24 cellular contexts compared by ENCODE assay signal in genomic region chr12:48764521-48764920, GRCh38. TPM values are rescaled to one million over a fixed set of nuclear protein-coding genes. Genes with fewer than 3 reads are reported as not detected.
DNase-seq lines count a peak whose midpoint lies in the region; ATAC-seq, FAIRE-seq and TF ChIP-seq lines count a peak whose summit lies in the region.
"Had no signal": no experiment of that assay in that cellular context is flagged by ENCODE, and none has a peak within 500 bp of the region (broad histone marks: within the 10 kb centered on the region; RNA-seq: fewer than 3 reads in every experiment).

No MANE protein-coding gene starts in this region.

- H3K4me1 ChIP-seq in K562 (replicated peaks in 1 of 2; ENCODE audit: control insufficient read depth in 2 of 2, insufficient read depth in 2 of 2, low read length in 2 of 2), result no peaks in the 10 kb centered on the region; a peak in 1 of 5 replicates
- H3K4me1 ChIP-seq in psoas muscle, result no peaks in the 10 kb centered on the region
- H3K4me1 ChIP-seq: prostate gland, SJCRH30 had no signal

- H2AFZ ChIP-seq in K562 (ENCODE audit: low read depth, low read length), result no peak overlapping the region

- FAIRE-seq in GM12892 (lab: Jason Lieb, UNC), result peak; percentile 57
- FAIRE-seq in K562 (lab: Jason Lieb, UNC), result no peak
- FAIRE-seq: endometrium had no signal

- no peak for TF ChIP-seq RAD21 in K562 (CRISPR knock-in tag; conservative IDR thresholded peaks at IDR 0.05 in 1 of 2, IDR thresholded peaks at IDR 0.05 in 1 of 2)

- POLR2A ChIA-PET in K562 (lab: Yijun Ruan, JAX), result interaction anchor here (0.6 kb wide), 1 partner anchor 12 kb away, joined by 3 read pairs; no protein-coding TSS in a partner anchor

- H3K4me2 ChIP-seq in K562 (ENCODE audit: insufficient read depth, low read length), result no peak overlapping the region

- in situ Hi-C loops in K562 (cut with MboI), result no loop called here

- peaks cover 4% of the 10 kb centered on the region for H3K9me1 ChIP-seq in K562 (ENCODE audit: control insufficient read depth, insufficient read depth, low read length)

- no peak overlapping the region for H3K4me3 ChIP-seq in K562
- no peak overlapping the region for H3K4me3 ChIP-seq in psoas muscle
- H3K4me3 ChIP-seq: left ventricle myocardium inferior, prostate gland, SJCRH30, skin epidermis, thyroid gland had no signal

- H4K20me1 ChIP-seq in K562 (replicated peaks; ENCODE audit: control insufficient read depth, insufficient read depth, low read length), result no peaks in the 10 kb centered on the region

- H3K27ac ChIP-seq in K562 (ENCODE audit: extremely low read depth, low read depth, low read length) (no peak overlapping the region), psoas muscle (no peak overlapping the region)
- H3K27ac ChIP-seq: prostate gland, SJCRH30, skin epidermis, thyroid gland, VCaP had no signal

- intact Hi-C loops in K562 (cut with micrococcal nuclease), result no loop called here
- intact Hi-C loops in psoas muscle (cut with DNase I), result no loop called here

- DNase-seq in GM12892 (ENCODE audit: insufficient read length) (no peak), M059J (ENCODE audit: low read depth) (peak; percentile 29), K562 (ENCODE audit: extremely low read depth in 1 of 4, low spot score in 3 of 4) (no peak), renal cortical epithelial cell (ENCODE audit: low read depth) (peak; percentile 54), psoas muscle (no peak), islet precursor cell (no peak)
- DNase-seq: activated CD8-positive, alpha-beta memory T cell treated with anti-CD3 and anti-CD28 coated beads, Interleukin-2, amount 50 U/mL, for 48 hours; activated effector memory CD4-positive, alpha-beta T cell treated with Interleukin-2 at 50 U/mL for 16 hours; DMS79 treated with DMSO at 0.1 percent for 48 hours; HFFc6; KBM-7; left ventricle myocardium inferior; NCI-H1092 treated with DMSO at 0.1 percent for 48 hours; NCI-H2081 treated with DMSO at 0.1 percent for 48 hours; NCI-H526; SJCRH30; stimulated activated naive CD4-positive, alpha-beta T cell; thyroid gland had no signal

- no peak for TF ChIP-seq EP300 in K562 (IDR thresholded peaks at IDR 0.05; ENCODE audit: low read length)

- ATAC-seq in K562 (peak; percentile 64), GM19023 (IDR thresholded peaks at IDR 0.05; ENCODE audit: unreplicated experiment) (no peak), psoas muscle (no peak)

- BruUV-seq in K562 (replicated peaks; lab: Mats Ljungman, UMichigan), result no TSS peak

- 0% methylated on average over 2 of the region's 2 CpGs for WGBS in K562 (ENCODE audit: insufficient coverage, low coverage, missing lambda C conversion rate)
- 56 to 67% (median 65%) methylated on average over 2 of the region's 2 CpGs for WGBS in psoas muscle, 3 donors

- TF ChIP-seq POLR2A in GM12892 (IDR thresholded peaks at IDR 0.05; ENCODE audit: low read depth, low read length), result no peak
- no peak for TF ChIP-seq POLR2A in K562 (conservative IDR thresholded peaks at IDR 0.05)

- CTCF ChIA-PET in K562 (lab: Yijun Ruan, JAX; ENCODE audit: low intra/inter-chr PET ratio), result no interaction called here

- H3K9ac ChIP-seq in K562 (ENCODE audit: insufficient read depth in 1 of 2, low read depth in 2 of 2, low read length in 2 of 2), result no peak overlapping the region

- no peaks in the 10 kb centered on the region for H3K79me2 ChIP-seq in K562 (ENCODE audit: control insufficient read depth, insufficient read depth, low read length)

- H3K27me3 ChIP-seq in K562 (ENCODE audit: control insufficient read depth in 2 of 2, insufficient read depth in 2 of 2, low read length in 2 of 2) (peaks cover 15 to 47% of the 10 kb centered on the region in 2 experiments), psoas muscle (ENCODE audit: insufficient read depth in 3 of 3, low read length in 2 of 3) (no peaks in the 10 kb centered on the region)
- H3K27me3 ChIP-seq: SJCRH30, thyroid gland had no signal

- no peak for TF ChIP-seq CTCF in K562 (IDR thresholded peaks at IDR 0.05 in 2 of 3, conservative IDR thresholded peaks at IDR 0.05 in 1 of 3; ENCODE audit: insufficient read depth in 2 of 3, low read depth in 1 of 3, low read length in 3 of 3)
- TF ChIP-seq CTCF in psoas muscle (IDR thresholded peaks at IDR 0.05), result no peak

- no peaks in the 10 kb centered on the region for H3K9me3 ChIP-seq in K562 (replicated peaks; ENCODE audit: control insufficient read depth, insufficient read depth, low read depth, low read length)
- H3K9me3 ChIP-seq in psoas muscle, result no peaks in the 10 kb centered on the region
- H3K9me3 ChIP-seq: left ventricle myocardium inferior, prostate gland, SJCRH30, thyroid gland had no signal

- no peaks in the 10 kb centered on the region for H3K36me3 ChIP-seq in K562 (ENCODE audit: control insufficient read depth, insufficient read depth, low read length)
- H3K36me3 ChIP-seq in psoas muscle (ENCODE audit: insufficient read depth in 1 of 2, low read depth in 1 of 2), result peaks cover 0 to 30% of the 10 kb centered on the region in 2 donors
- H3K36me3 ChIP-seq: prostate gland had no signal

RNA-seq across cellular contexts. Expression of gene ADCY6, which starts 24.4 kb away (rescaled TPM):
- polyA plus RNA-seq in GM12892 (2012; ENCODE audit: missing spikeins), result 0.38 TPM
- total RNA-seq in M059J (2014; rRNA removed; shearing (Covaris generic)), result 7.1 and 16.3 TPM in 2 replicates
- total RNA-seq in K562 (2011; cell fraction: chromatin; rRNA removed; ENCODE audit: low replicate concordance), result 1.8 and 6.4 TPM in 2 replicates
- total RNA-seq in K562 (2011; cell fraction: nucleolus; rRNA removed), result 2.1 and 2.8 TPM in 2 replicates
- total RNA-seq in K562 (2011; cell fraction: nucleoplasm; rRNA removed), result 1.4 and 1.7 TPM in 2 replicates
- 0.33 and 0.41 TPM in 2 replicates for total RNA-seq in K562 (2014; rRNA removed)
- total RNA-seq in K562 (2014; rRNA removed; fragmentation: Illumina TruSeq; extraction: Trizol), result 0.19 and 0.33 TPM in 2 replicates
- total RNA-seq in K562 (2015; rRNA removed; fragmentation: Illumina TruSeq; extraction: Trizol), result 0.34 and 0.54 TPM in 2 replicates
- total RNA-seq in K562 (2021), result 0.87 and 1.0 TPM in 2 replicates
- 0.65 and 1.7 TPM in 2 replicates for polyA plus RNA-seq in K562 (2011; rRNA removed)
- 1.1 and 1.4 TPM in 2 replicates for polyA plus RNA-seq in K562 (2011; cell fraction: cytosol; rRNA removed)
- 4.2 and 8.7 TPM in 2 replicates for polyA plus RNA-seq in K562 (2011; cell fraction: nucleus; rRNA removed)
- polyA plus RNA-seq in K562 (2012), result 0.56 and 1.8 TPM in 2 replicates
- polyA plus RNA-seq in K562 (2014; fragmentation: Illumina TruSeq; extraction: Trizol), result 0.59 and 0.89 TPM in 2 replicates
- polyA plus RNA-seq in K562 (2014; fragmentation: Nextera tagmentation; extraction: Ambion mirVana), result under 1 TPM; 0.01 to 0.10 TPM
- polyA plus RNA-seq in K562 (2014; rRNA removed), result 0.49 and 0.53 TPM in 2 replicates
- polyA minus RNA-seq in K562 (2011; rRNA and poly(A)+ RNA removed), result 1.5 and 2.0 TPM in 2 replicates
- polyA minus RNA-seq in K562 (2011; cell fraction: cytosol; rRNA and poly(A)+ RNA removed), result 2.3 and 6.6 TPM in 2 replicates
- polyA minus RNA-seq in K562 (2011; cell fraction: nucleus; rRNA and poly(A)+ RNA removed), result 1.2 and 2.9 TPM in 2 replicates
- 23.1 and 83.9 TPM in 2 replicates for total RNA-seq in renal cortical epithelial cell
- total RNA-seq in psoas muscle, result 10 to 100 TPM; 13.1 to 18.9 (median 13.4) TPM
- 1 to 10 TPM; 5.3 to 9.2 (median 7.6) TPM for polyA plus RNA-seq in psoas muscle
- total RNA-seq: OCI-LY7 had no signal

RNA-seq across cellular contexts. Expression of gene CCNT1, which starts 48.0 kb away (rescaled TPM):
- polyA plus RNA-seq in GM12892 (2012; ENCODE audit: missing spikeins), result 15.8 TPM
- 17.0 and 33.2 TPM in 2 replicates for total RNA-seq in M059J (2014; rRNA removed; shearing (Covaris generic))
- 99.4 and 118 TPM in 2 replicates for total RNA-seq in K562 (2011; cell fraction: chromatin; rRNA removed; ENCODE audit: low replicate concordance)
- total RNA-seq in K562 (2011; cell fraction: nucleolus; rRNA removed), result 36.3 and 46.0 TPM in 2 replicates
- total RNA-seq in K562 (2011; cell fraction: nucleoplasm; rRNA removed), result 45.0 and 52.4 TPM in 2 replicates
- 17.1 and 24.0 TPM in 2 replicates for total RNA-seq in K562 (2014; rRNA removed)
- 51.0 and 60.3 TPM in 2 replicates for total RNA-seq in K562 (2014; rRNA removed; fragmentation: Illumina TruSeq; extraction: Trizol)
- 37.6 and 39.0 TPM in 2 replicates for total RNA-seq in K562 (2015; rRNA removed; fragmentation: Illumina TruSeq; extraction: Trizol)
- 52.4 and 53.9 TPM in 2 replicates for total RNA-seq in K562 (2021)
- 44.4 and 49.7 TPM in 2 replicates for polyA plus RNA-seq in K562 (2011; rRNA removed)
- polyA plus RNA-seq in K562 (2011; cell fraction: cytosol; rRNA removed), result 14.6 and 26.2 TPM in 2 replicates
- polyA plus RNA-seq in K562 (2011; cell fraction: nucleus; rRNA removed), result 54.4 and 61.1 TPM in 2 replicates
- 14.2 and 17.1 TPM in 2 replicates for polyA plus RNA-seq in K562 (2012)
- polyA plus RNA-seq in K562 (2014; fragmentation: Illumina TruSeq; extraction: Trizol), result 27.1 and 33.4 TPM in 2 replicates
- polyA plus RNA-seq in K562 (2014; fragmentation: Nextera tagmentation; extraction: Ambion mirVana), result 10 to 100 TPM in 1 of 2 experiments, 1 to 10 TPM in 1; 9.7 to 10.5 TPM
- polyA plus RNA-seq in K562 (2014; rRNA removed), result 18.2 and 18.5 TPM in 2 replicates
- 223 and 245 TPM in 2 replicates for polyA minus RNA-seq in K562 (2011; rRNA and poly(A)+ RNA removed)
- 31.3 and 40.4 TPM in 2 replicates for polyA minus RNA-seq in K562 (2011; cell fraction: cytosol; rRNA and poly(A)+ RNA removed)
- polyA minus RNA-seq in K562 (2011; cell fraction: nucleus; rRNA and poly(A)+ RNA removed), result 28.1 and 55.5 TPM in 2 replicates
- total RNA-seq in renal cortical epithelial cell, result 22.6 and 36.4 TPM in 2 replicates
- total RNA-seq in psoas muscle, result 10 to 100 TPM; 25.9 to 31.8 (median 28.7) TPM
- 10 to 100 TPM in 1 of 3 donors, 1 to 10 TPM in 2; 5.2 to 17.0 (median 6.1) TPM for polyA plus RNA-seq in psoas muscle

RNA-seq across cellular contexts. Expression of gene CACNB3, which starts 53.8 kb away (rescaled TPM):
- 1.8 TPM for polyA plus RNA-seq in GM12892 (2012; ENCODE audit: missing spikeins)
- total RNA-seq in M059J (2014; rRNA removed; shearing (Covaris generic)), result 7.6 and 15.8 TPM in 2 replicates
- 6.1 and 18.4 TPM in 2 replicates for total RNA-seq in K562 (2011; cell fraction: chromatin; rRNA removed; ENCODE audit: low replicate concordance)
- total RNA-seq in K562 (2011; cell fraction: nucleolus; rRNA removed), result 7.2 and 7.3 TPM in 2 replicates
- total RNA-seq in K562 (2011; cell fraction: nucleoplasm; rRNA removed), result 6.7 and 8.0 TPM in 2 replicates
- total RNA-seq in K562 (2014; rRNA removed) (1.5 and 1.7 TPM in 2 replicates), K562 (2014; rRNA removed; fragmentation: Illumina TruSeq; extraction: Trizol) (1.2 and 1.3 TPM in 2 replicates), K562 (2015; rRNA removed; fragmentation: Illumina TruSeq; extraction: Trizol) (1.9 and 2.0 TPM in 2 replicates), K562 (2021) (1.8 and 3.6 TPM in 2 replicates), renal cortical epithelial cell (20.7 and 31.1 TPM in 2 replicates), psoas muscle (1 to 10 TPM; 2.0 to 3.5 (median 2.5) TPM)
- polyA plus RNA-seq in K562 (2011; rRNA removed) (1.3 and 1.8 TPM in 2 replicates), K562 (2014; fragmentation: Illumina TruSeq; extraction: Trizol) (1.6 and 1.7 TPM in 2 replicates), K562 (2014; fragmentation: Nextera tagmentation; extraction: Ambion mirVana) (under 1 TPM; 0.24 to 0.48 TPM), K562 (2014; rRNA removed) (1.2 and 1.5 TPM in 2 replicates), psoas muscle (1 to 10 TPM in 2 of 3 donors, under 1 TPM in 1; 0.92 to 1.7 (median 1.6) TPM)
- 0.97 and 1.1 TPM in 2 replicates for polyA plus RNA-seq in K562 (2011; cell fraction: cytosol; rRNA removed)
- 9.9 and 11.4 TPM in 2 replicates for polyA plus RNA-seq in K562 (2011; cell fraction: nucleus; rRNA removed)
- polyA plus RNA-seq in K562 (2012), result 3.0 and 3.6 TPM in 2 replicates
- 1.1 and 1.8 TPM in 2 replicates for polyA minus RNA-seq in K562 (2011; rRNA and poly(A)+ RNA removed)
- polyA minus RNA-seq in K562 (2011; cell fraction: cytosol; rRNA and poly(A)+ RNA removed), result 1.7 and 3.7 TPM in 2 replicates
- 3.9 and 4.9 TPM in 2 replicates for polyA minus RNA-seq in K562 (2011; cell fraction: nucleus; rRNA and poly(A)+ RNA removed)

Comparison
In these comparisons a context has a peak if more than half of its experiments do, and no peak if none do; other contexts are left out.
1. DNase-seq: peak in M059J (single experiment) and renal cortical epithelial cell (single experiment); none in GM12892 (single experiment), K562 (0 of 4), psoas muscle (0 of 2) and islet precursor cell (single experiment).